8 cellular contexts compared by ENCODE assay signal in the genomic region with DNA sequence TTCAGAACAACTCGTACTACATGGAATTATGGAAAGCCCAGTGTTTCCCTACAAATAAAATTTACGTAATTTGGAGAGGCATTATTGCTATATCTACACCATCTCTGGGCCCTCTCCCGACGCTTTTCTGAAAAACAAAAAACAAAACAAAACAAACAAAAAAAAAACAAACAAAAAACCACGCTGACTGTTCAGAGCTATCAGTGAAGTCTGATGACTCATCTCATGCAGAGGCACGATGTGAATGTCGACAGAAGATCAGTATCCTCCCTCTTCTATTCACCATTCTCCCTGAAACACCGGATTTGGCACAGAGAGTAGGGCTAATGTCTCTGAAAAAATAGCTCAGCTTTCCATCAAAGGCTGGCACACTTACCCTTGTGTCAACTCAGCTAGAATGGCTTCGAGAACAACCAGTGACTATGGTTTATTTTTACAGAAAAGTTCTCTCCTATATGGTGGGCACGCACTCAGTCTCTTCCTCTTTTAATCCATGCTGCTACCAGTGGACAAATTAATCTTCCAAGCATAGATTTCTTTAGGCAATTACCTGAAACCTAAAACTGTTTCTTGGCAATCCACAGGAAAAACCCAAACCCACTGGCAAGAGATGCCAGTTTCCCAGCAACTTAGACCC. TPM values are rescaled to one million over a fixed set of nuclear protein-coding genes. Genes with fewer than 3 reads are reported as not detected.
DNase-seq lines count a peak whose midpoint lies in the region; ATAC-seq and TF ChIP-seq lines count a peak whose summit lies in the region.

No MANE protein-coding gene starts in this region.

- H3K27me3 Mint-ChIP-seq in activated T-cell treated with anti-CD3 and anti-CD28 coated beads, Interleukin-2, amount 50 U/mL, for 24 hours = no peaks in the 10 kb centered on the region
- H3K27me3 Mint-ChIP-seq in activated B cell treated with CpG ODN at 0.5 μM for 24 hours = no peaks in the 10 kb centered on the region

- H3K36me3 ChIP-seq in iPS-15b (ENCODE audit: control insufficient read depth, insufficient read depth, low read length) = no peaks in the 10 kb centered on the region
- peaks cover 14 to 20% (median 15%) of the 10 kb centered on the region in 3 donors for H3K36me3 ChIP-seq in tibial artery

- CTCF ChIA-PET in activated B cell treated with CpG ODN at 0.5 μM for 24 hours (lab: Charles Lee) = interaction anchor here (1.2 kb wide), 1 partner anchor 19 kb away, joined by 4 read pairs; no protein-coding TSS in a partner anchor

- POLR2A ChIA-PET in activated B cell treated with CpG ODN at 0.5 μM for 24 hours (lab: Charles Lee) = no interaction called here

- no peaks in the 10 kb centered on the region for H3K9me3 Mint-ChIP-seq in activated T-cell treated with anti-CD3 and anti-CD28 coated beads, Interleukin-2, amount 50 U/mL, for 24 hours
- no peaks in the 10 kb centered on the region for H3K9me3 Mint-ChIP-seq in activated B cell treated with CpG ODN at 0.5 μM for 24 hours

- no peak for ATAC-seq in activated B cell treated with CpG ODN at 0.5 μM for 24 hours (ENCODE audit: low read depth)
- no peak for ATAC-seq in HG03196 (IDR thresholded peaks at IDR 0.05; ENCODE audit: unreplicated experiment)

- H3K9ac ChIP-seq in iPS-15b (ENCODE audit: low read depth, low read length) = no peak overlapping the region

- peak overlapping the region; percentile 90 for H3K4me3 Mint-ChIP-seq in activated T-cell treated with anti-CD3 and anti-CD28 coated beads, Interleukin-2, amount 50 U/mL, for 24 hours
- peak overlapping the region; percentile 91 for H3K4me3 Mint-ChIP-seq in activated B cell treated with CpG ODN at 0.5 μM for 24 hours

- H3K4me1 ChIP-seq in iPS-15b (ENCODE audit: control insufficient read depth, insufficient read depth, low read length) (peaks cover 6% of the 10 kb centered on the region), tibial artery (peaks cover 0 to 37% (median 26%) of the 10 kb centered on the region in 4 donors)

- H3K36me3 Mint-ChIP-seq in activated T-cell treated with anti-CD3 and anti-CD28 coated beads, Interleukin-2, amount 50 U/mL, for 24 hours (ENCODE audit: low read depth) = peaks cover 49% of the 10 kb centered on the region
- peaks cover 36% of the 10 kb centered on the region for H3K36me3 Mint-ChIP-seq in activated B cell treated with CpG ODN at 0.5 μM for 24 hours (ENCODE audit: low read depth)

- no peaks in the 10 kb centered on the region for H3K27me3 ChIP-seq in iPS-15b (ENCODE audit: control insufficient read depth, insufficient read depth, low read length)
- H3K27me3 ChIP-seq in tibial artery = no peaks in the 10 kb centered on the region

- peak overlapping the region; percentile 95 for H3K27ac Mint-ChIP-seq in activated T-cell treated with anti-CD3 and anti-CD28 coated beads, Interleukin-2, amount 50 U/mL, for 24 hours
- H3K27ac Mint-ChIP-seq in activated B cell treated with CpG ODN at 0.5 μM for 24 hours = no peak overlapping the region

- DNase-seq in activated T-cell treated with anti-CD3 and anti-CD28 coated beads, Interleukin-2, amount 50 U/mL, for 24 hours = no peak
- no peak for DNase-seq in activated T-cell treated with anti-CD3 and anti-CD28 coated beads, Interleukin-2, amount 50 U/mL, for 48 hours
- DNase-seq in activated B cell treated with CpG ODN at 0.5 μM for 24 hours (no peak), tibial artery (no peak), NCI-H510A (lab: John Stamatoyannopoulos, UW) (no peak), GM20000 (ENCODE audit: low spot score) (no peak)

- peak overlapping the region; percentile 96 for H3K4me3 ChIP-seq in iPS-15b (ENCODE audit: low read depth, low read length)
- H3K4me3 ChIP-seq in tibial artery = peak overlapping the region; percentile 76 to 100

- intact Hi-C loops in activated B cell treated with CpG ODN at 0.5 μM for 24 hours (cut with micrococcal nuclease) (loop anchor here (5.0 kb wide), 1 partner anchor 411 kb away; no protein-coding TSS in a partner anchor), tibial artery (cut with DNase I; ENCODE audit: low total_unique reads) (no loop called here)

- TF ChIP-seq CTCF in activated B cell treated with CpG ODN at 0.5 μM for 24 hours (IDR thresholded peaks at IDR 0.05) = no peak
- TF ChIP-seq CTCF in tibial artery (IDR thresholded peaks at IDR 0.05) = no peak
- no peak for TF ChIP-seq CTCF in GM20000 (IDR thresholded peaks at IDR 0.05; ENCODE audit: extremely low read depth, missing control alignments)

- H3K4me1 Mint-ChIP-seq in activated T-cell treated with anti-CD3 and anti-CD28 coated beads, Interleukin-2, amount 50 U/mL, for 24 hours (ENCODE audit: low read depth) = peaks cover 62% of the 10 kb centered on the region
- H3K4me1 Mint-ChIP-seq in activated B cell treated with CpG ODN at 0.5 μM for 24 hours = peaks cover 51% of the 10 kb centered on the region

- no peaks in the 10 kb centered on the region for H3K9me3 ChIP-seq in iPS-15b (ENCODE audit: control insufficient read depth, insufficient read depth, low read length)
- no peaks in the 10 kb centered on the region for H3K9me3 ChIP-seq in tibial artery

- H3K27ac ChIP-seq in tibial artery = peak overlapping the region in 1 of 2 donors; percentile 90

RNA-seq across cellular contexts. Expression of a gene that starts 1.5 kb away (rescaled TPM):
- 47.8 and 58.2 TPM in 2 replicates for total RNA-seq in activated B cell treated with CpG ODN at 0.5 μM for 24 hours

RNA-seq across cellular contexts. Expression of a gene that starts 51.2 kb away (rescaled TPM):
- 40.1 and 51.3 TPM in 2 replicates for total RNA-seq in activated B cell treated with CpG ODN at 0.5 μM for 24 hours
